30 cellular contexts compared by ENCODE assay signal in genomic region chr9:124132671-124133147, GRCh38.
DNase-seq lines count a peak whose midpoint lies in the region; ATAC-seq, FAIRE-seq and TF ChIP-seq lines count a peak whose summit lies in the region.
"Had no signal": no experiment of that assay in that cellular context is flagged by ENCODE, and none has a peak within 500 bp of the region (broad histone marks: within the 10 kb centered on the region; RNA-seq: fewer than 3 reads in every experiment).

No MANE protein-coding gene starts in this region.

- H3K36me3 ChIP-seq in endothelial cell of umbilical vein (ENCODE audit: control insufficient read depth in 2 of 2, extremely low read depth in 1 of 2, insufficient read depth in 2 of 2, low read length in 2 of 2) = no peaks in the 10 kb centered on the region
- no peaks in the 10 kb centered on the region for H3K36me3 ChIP-seq in osteoblast (ENCODE audit: insufficient read depth, low read length)
- H3K36me3 ChIP-seq: heart right ventricle, neural progenitor cell, prostate gland, sigmoid colon, uterus had no signal

- dilution Hi-C loops in endothelial cell of umbilical vein (cut with MboI; ENCODE audit: extremely low pct_ligation_motif_present, low sequenced_read_pairs) = no loop called here

- H4K20me1 ChIP-seq in endothelial cell of umbilical vein (replicated peaks; ENCODE audit: control insufficient read depth, extremely low read depth, insufficient read depth, low read length) (no peaks in the 10 kb centered on the region), osteoblast (ENCODE audit: insufficient read depth, low read length) (no peaks in the 10 kb centered on the region)

- no peaks in the 10 kb centered on the region for H3K4me1 Mint-ChIP-seq in stimulated activated naive CD8-positive, alpha-beta T cell treated with anti-CD3 and anti-CD28 coated beads, Interleukin-15, amount 100 ng/mL, for 72 hours
- H3K4me1 Mint-ChIP-seq in natural killer cell = no peaks in the 10 kb centered on the region
- H3K4me1 Mint-ChIP-seq: activated CD4-positive, alpha-beta memory T cell treated with anti-CD3 and anti-CD28 coated beads, Interleukin-2, amount 10 ng/mL, durations not matched to agents 7 days and 5 days; activated naive CD8-positive, alpha-beta T cell treated with anti-CD3 and anti-CD28 coated beads, Interleukin-2, amount 10 ng/mL, durations not matched to agents 7 days and 5 days; brain; GM23338 had no signal

- H3K9me1 ChIP-seq in endothelial cell of umbilical vein (replicated peaks; ENCODE audit: control insufficient read depth, extremely low read depth, insufficient read depth, low read length) = no peaks in the 10 kb centered on the region

- intact Hi-C loops in endothelial cell of umbilical vein (cut with micrococcal nuclease) (loop anchor here (2.0 to 5.0 kb wide), 2 partner anchors 80 to 176 kb away; no protein-coding TSS in a partner anchor), natural killer cell (cut with micrococcal nuclease) (no loop called here), head of caudate nucleus (cut with DNase I) (no loop called here)

- no peaks in the 10 kb centered on the region for H3K27me3 ChIP-seq in endothelial cell of umbilical vein (ENCODE audit: control insufficient read depth in 2 of 2, insufficient read depth in 2 of 2, low read length in 2 of 2)
- no peaks in the 10 kb centered on the region for H3K27me3 ChIP-seq in osteoblast (ENCODE audit: insufficient read depth, low read length)
- H3K27me3 ChIP-seq: neural progenitor cell, sigmoid colon, uterus had no signal

- no peaks in the 10 kb centered on the region for H3K9me3 ChIP-seq in endothelial cell of umbilical vein (replicated peaks; ENCODE audit: control insufficient read depth, insufficient read depth, low read length)
- no peaks in the 10 kb centered on the region for H3K9me3 ChIP-seq in osteoblast (ENCODE audit: low read depth, low read length)
- H3K9me3 ChIP-seq: Caco-2, heart right ventricle, prostate gland, sigmoid colon, uterus had no signal

- no peak for ATAC-seq in stimulated activated naive CD8-positive, alpha-beta T cell treated with anti-CD3 and anti-CD28 coated beads, Interleukin-15, amount 100 ng/mL, for 72 hours
- no peak for ATAC-seq in natural killer cell
- ATAC-seq: activated T-helper 17 cell treated with anti-CD3 and anti-CD28 coated beads, Interleukin-2, amount 50 U/mL, for 72 hours; stimulated activated naive B cell treated with anti-CD40 and anti-IgM and Interleukin-4, amounts not matched to agents 10 μg/mL and 1 μg/mL and 100 μg/mL, for 72 hours had no signal

- peaks cover 7% of the 10 kb centered on the region for H3K4me1 ChIP-seq in endothelial cell of umbilical vein (ENCODE audit: control insufficient read depth, extremely low read depth, insufficient read depth, low read length)
- peaks cover 40% of the 10 kb centered on the region for H3K4me1 ChIP-seq in osteoblast (ENCODE audit: insufficient read depth, low read length)
- H3K4me1 ChIP-seq: neural progenitor cell, prostate gland, sigmoid colon, uterus had no signal

- no peak overlapping the region for H2AFZ ChIP-seq in endothelial cell of umbilical vein (ENCODE audit: low read depth, low read length)
- no peak overlapping the region for H2AFZ ChIP-seq in osteoblast (ENCODE audit: low read length)
- H2AFZ ChIP-seq: GM23338, neural progenitor cell had no signal

- peak; percentile 0 for DNase-seq in GM20000 (ENCODE audit: low spot score)
- DNase-seq in NCI-H226 = peak; percentile 97
- peak; percentile 49 for DNase-seq in endothelial cell of umbilical vein (ENCODE audit: low read depth, low spot score)
- peak; percentile 76 for DNase-seq in osteoblast (ENCODE audit: insufficient read length, low spot score, missing footprints)
- no peak for DNase-seq in activated CD4-positive, alpha-beta T cell treated with anti-CD3 and anti-CD28 coated beads for 48 hours
- no peak for DNase-seq in stimulated activated naive CD8-positive, alpha-beta T cell treated with anti-CD3 and anti-CD28 coated beads, Interleukin-15, amount 100 ng/mL, for 72 hours
- no peak for DNase-seq in natural killer cell
- no peak for DNase-seq in head of caudate nucleus
- DNase-seq: activated CD4-positive, alpha-beta memory T cell treated with anti-CD3 and anti-CD28 coated beads, Interleukin-2, amount 10 ng/mL, durations not matched to agents 7 days and 5 days; activated CD4-positive, CD25-positive, alpha-beta regulatory T cell treated with anti-CD3 and anti-CD28 coated beads, Interleukin-2, amount 50 U/mL, for 72 hours; activated naive CD8-positive, alpha-beta T cell treated with anti-CD3 and anti-CD28 coated beads, Interleukin-2, amount 10 ng/mL, durations not matched to agents 7 days and 5 days; C1 segment of cervical spinal cord; Caco-2; cerebellar nuclear complex; heart right ventricle; NCI-H524 treated with DMSO at 0.1 percent for 48 hours; SIG-M5; sigmoid colon; stimulated activated CD4-positive, alpha-beta T cell treated with anti-CD3 and anti-CD28 coated beads, Interleukin-4, amount 100 ng/mL, for 4 hours; stimulated activated naive B cell treated with anti-CD40 and anti-IgM and Interleukin-4, amounts not matched to agents 10 μg/mL and 1 μg/mL and 100 μg/mL, for 72 hours; uterus had no signal

- H3K4me3 Mint-ChIP-seq in stimulated activated naive CD8-positive, alpha-beta T cell treated with anti-CD3 and anti-CD28 coated beads, Interleukin-15, amount 100 ng/mL, for 72 hours = no peak overlapping the region
- no peak overlapping the region for H3K4me3 Mint-ChIP-seq in natural killer cell
- H3K4me3 Mint-ChIP-seq: activated CD4-positive, alpha-beta memory T cell treated with anti-CD3 and anti-CD28 coated beads, Interleukin-2, amount 10 ng/mL, durations not matched to agents 7 days and 5 days; activated naive CD8-positive, alpha-beta T cell treated with anti-CD3 and anti-CD28 coated beads, Interleukin-2, amount 10 ng/mL, durations not matched to agents 7 days and 5 days; activated T-helper 17 cell treated with anti-CD3 and anti-CD28 coated beads, Interleukin-2, amount 50 U/mL, for 72 hours; brain; GM23338; neural progenitor cell; stimulated activated naive B cell treated with anti-CD40 and anti-IgM and Interleukin-4, amounts not matched to agents 10 μg/mL and 1 μg/mL and 100 μg/mL, for 72 hours had no signal

- H3K9ac ChIP-seq in endothelial cell of umbilical vein (replicated peaks; ENCODE audit: extremely low read depth, insufficient read depth, low read length) = no peak overlapping the region
- H3K9ac ChIP-seq: neural progenitor cell had no signal

- H3K4me2 ChIP-seq in endothelial cell of umbilical vein (ENCODE audit: insufficient read depth, low read length) (no peak overlapping the region), osteoblast (ENCODE audit: insufficient read depth, low read length) (no peak overlapping the region)
- H3K4me2 ChIP-seq: GM23338, neural progenitor cell had no signal

- H3K4me3 ChIP-seq in endothelial cell of umbilical vein (replicated peaks in 1 of 3; ENCODE audit: insufficient read depth in 1 of 3, low read depth in 1 of 3, low read length in 3 of 3) (no peak overlapping the region), osteoblast (ENCODE audit: insufficient read depth, low read length) (no peak overlapping the region)
- H3K4me3 ChIP-seq: GM23338, heart right ventricle, neural progenitor cell, prostate gland, sigmoid colon, uterus had no signal

- H3K36me3 Mint-ChIP-seq in natural killer cell = no peaks in the 10 kb centered on the region
- H3K36me3 Mint-ChIP-seq: activated naive CD8-positive, alpha-beta T cell treated with anti-CD3 and anti-CD28 coated beads, Interleukin-2, amount 10 ng/mL, durations not matched to agents 7 days and 5 days; brain; neural progenitor cell; stimulated activated naive B cell treated with anti-CD40 and anti-IgM and Interleukin-4, amounts not matched to agents 10 μg/mL and 1 μg/mL and 100 μg/mL, for 72 hours had no signal

- CTCF ChIA-PET in endothelial cell of umbilical vein (lab: Charles Lee) = interaction anchor here (0.7 to 3.4 kb wide), 19 partner anchors 10 to 404 kb away, joined by 3 to 41 read pairs (median 5); partner anchors contain the start of gene NEK6

- POLR2A ChIA-PET in endothelial cell of umbilical vein (lab: Charles Lee) = no interaction called here

- no peak for TF ChIP-seq POLR2A in endothelial cell of umbilical vein (IDR thresholded peaks at IDR 0.05; ENCODE audit: low read depth, low read length)

- TF ChIP-seq CTCF in GM20000 (IDR thresholded peaks at IDR 0.05; ENCODE audit: extremely low read depth, missing control alignments) (no peak), endothelial cell of umbilical vein (IDR thresholded peaks at IDR 0.05; ENCODE audit: extremely low read depth in 1 of 2, insufficient read depth in 1 of 2, low read depth in 1 of 2, low read length in 2 of 2) (no peak), osteoblast (IDR thresholded peaks at IDR 0.05; ENCODE audit: extremely low read depth, low read depth, low read length) (no peak), natural killer cell (IDR thresholded peaks at IDR 0.05) (no peak)

- peaks cover 45% of the 10 kb centered on the region for H3K27me3 Mint-ChIP-seq in stimulated activated naive CD8-positive, alpha-beta T cell treated with anti-CD3 and anti-CD28 coated beads, Interleukin-15, amount 100 ng/mL, for 72 hours
- no peaks in the 10 kb centered on the region for H3K27me3 Mint-ChIP-seq in natural killer cell (ENCODE audit: low read depth in 2 of 2)
- H3K27me3 Mint-ChIP-seq: stimulated activated naive B cell treated with anti-CD40 and anti-IgM and Interleukin-4, amounts not matched to agents 10 μg/mL and 1 μg/mL and 100 μg/mL, for 72 hours had no signal

- peak; percentile 95 for FAIRE-seq in endothelial cell of umbilical vein (lab: Jason Lieb, UNC)
- FAIRE-seq: GM18507, HepG2 had no signal

- BruUV-seq in endothelial cell of umbilical vein (replicated peaks; lab: Mats Ljungman, UMichigan) = no TSS peak

- H3K27ac ChIP-seq in endothelial cell of umbilical vein (ENCODE audit: insufficient read depth, low read depth, low read length) (no peak overlapping the region), osteoblast (ENCODE audit: low read depth, low read length) (peak overlapping the region; percentile 41)
- H3K27ac ChIP-seq: epithelial cell of prostate, heart right ventricle, HL-60, neural progenitor cell, prostate gland, sigmoid colon, uterus had no signal

- no peak overlapping the region for H3K27ac Mint-ChIP-seq in stimulated activated naive CD8-positive, alpha-beta T cell treated with anti-CD3 and anti-CD28 coated beads, Interleukin-15, amount 100 ng/mL, for 72 hours
- H3K27ac Mint-ChIP-seq in natural killer cell = no peak overlapping the region
- H3K27ac Mint-ChIP-seq: activated CD4-positive, alpha-beta memory T cell treated with anti-CD3 and anti-CD28 coated beads, Interleukin-2, amount 10 ng/mL, durations not matched to agents 7 days and 5 days; activated naive CD8-positive, alpha-beta T cell treated with anti-CD3 and anti-CD28 coated beads, Interleukin-2, amount 10 ng/mL, durations not matched to agents 7 days and 5 days; activated T-helper 17 cell treated with anti-CD3 and anti-CD28 coated beads, Interleukin-2, amount 50 U/mL, for 72 hours; brain; GM23338; neural progenitor cell; stimulated activated naive B cell treated with anti-CD40 and anti-IgM and Interleukin-4, amounts not matched to agents 10 μg/mL and 1 μg/mL and 100 μg/mL, for 72 hours had no signal

- no peaks in the 10 kb centered on the region for H3K9me3 Mint-ChIP-seq in stimulated activated naive CD8-positive, alpha-beta T cell treated with anti-CD3 and anti-CD28 coated beads, Interleukin-15, amount 100 ng/mL, for 72 hours
- no peaks in the 10 kb centered on the region for H3K9me3 Mint-ChIP-seq in natural killer cell
- H3K9me3 Mint-ChIP-seq: activated CD4-positive, alpha-beta memory T cell treated with anti-CD3 and anti-CD28 coated beads, Interleukin-2, amount 10 ng/mL, durations not matched to agents 7 days and 5 days; activated naive CD8-positive, alpha-beta T cell treated with anti-CD3 and anti-CD28 coated beads, Interleukin-2, amount 10 ng/mL, durations not matched to agents 7 days and 5 days; activated T-helper 17 cell treated with anti-CD3 and anti-CD28 coated beads, Interleukin-2, amount 50 U/mL, for 72 hours; GM23338; neural progenitor cell; stimulated activated naive B cell treated with anti-CD40 and anti-IgM and Interleukin-4, amounts not matched to agents 10 μg/mL and 1 μg/mL and 100 μg/mL, for 72 hours had no signal

- H3K79me2 ChIP-seq in endothelial cell of umbilical vein (ENCODE audit: control insufficient read depth, insufficient read depth, low read length) (no peaks in the 10 kb centered on the region), osteoblast (ENCODE audit: insufficient read depth, low read length) (no peaks in the 10 kb centered on the region)

Comparison
In these comparisons a context has a peak if more than half of its experiments do, and no peak if none do; other contexts are left out.
1. DNase-seq: peak in GM20000 (single experiment), NCI-H226 (single experiment), endothelial cell of umbilical vein (single experiment) and osteoblast (single experiment); none in activated CD4-positive, alpha-beta T cell treated with anti-CD3 and anti-CD28 coated beads for 48 hours (single experiment), stimulated activated naive CD8-positive, alpha-beta T cell treated with anti-CD3 and anti-CD28 coated beads, Interleukin-15, amount 100 ng/mL, for 72 hours (0 of 2), natural killer cell (single experiment) and head of caudate nucleus (0 of 42).